ENCODE assay signal across 2 cellular contexts in genomic region chr12:68769941-68770340, GRCh38.
TF ChIP-seq lines count a peak whose summit lies in the region.

No MANE protein-coding gene starts in this region.

TF ChIP-seq in HepG2, 621 proteins besides CTCF, POLR2A, EP300 and RAD21:
- no peak for TF ChIP-seq CC2D1A (CRISPR knock-in tag; IDR thresholded peaks at IDR 0.05)
- TF ChIP-seq, protein P1, sequence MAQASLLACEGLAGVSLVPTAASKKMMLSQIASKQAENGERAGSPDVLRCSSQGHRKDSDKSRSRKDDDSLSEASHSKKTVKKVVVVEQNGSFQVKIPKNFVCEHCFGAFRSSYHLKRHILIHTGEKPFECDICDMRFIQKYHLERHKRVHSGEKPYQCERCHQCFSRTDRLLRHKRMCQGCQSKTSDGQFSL (CRISPR knock-in tag; IDR thresholded peaks at IDR 0.05), result no peak
- peak; percentile 23 for TF ChIP-seq RBM22 (optimal IDR thresholded peaks at IDR 0.05; ENCODE audit: low read length)

TF ChIP-seq in SK-N-SH treated with all-trans-retinoic acid at 6 μM for 48 hours, 23 proteins besides CTCF, POLR2A, EP300 and RAD21:
- TF ChIP-seq, protein P2, sequence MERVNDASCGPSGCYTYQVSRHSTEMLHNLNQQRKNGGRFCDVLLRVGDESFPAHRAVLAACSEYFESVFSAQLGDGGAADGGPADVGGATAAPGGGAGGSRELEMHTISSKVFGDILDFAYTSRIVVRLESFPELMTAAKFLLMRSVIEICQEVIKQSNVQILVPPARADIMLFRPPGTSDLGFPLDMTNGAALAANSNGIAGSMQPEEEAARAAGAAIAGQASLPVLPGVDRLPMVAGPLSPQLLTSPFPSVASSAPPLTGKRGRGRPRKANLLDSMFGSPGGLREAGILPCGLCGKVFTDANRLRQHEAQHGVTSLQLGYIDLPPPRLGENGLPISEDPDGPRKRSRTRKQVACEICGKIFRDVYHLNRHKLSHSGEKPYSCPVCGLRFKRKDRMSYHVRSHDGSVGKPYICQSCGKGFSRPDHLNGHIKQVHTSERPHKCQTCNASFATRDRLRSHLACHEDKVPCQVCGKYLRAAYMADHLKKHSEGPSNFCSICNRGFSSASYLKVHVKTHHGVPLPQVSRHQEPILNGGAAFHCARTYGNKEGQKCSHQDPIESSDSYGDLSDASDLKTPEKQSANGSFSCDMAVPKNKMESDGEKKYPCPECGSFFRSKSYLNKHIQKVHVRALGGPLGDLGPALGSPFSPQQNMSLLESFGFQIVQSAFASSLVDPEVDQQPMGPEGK (CRISPR knock-in tag; IDR thresholded peaks at IDR 0.05; ENCODE audit: borderline replicate concordance), result no peak
- TF ChIP-seq GLIS3 (CRISPR knock-in tag; IDR thresholded peaks at IDR 0.05), result no peak
- TF ChIP-seq ZFP3 (CRISPR knock-in tag; IDR thresholded peaks at IDR 0.05), result no peak
- TF ChIP-seq ZNF8 (CRISPR knock-in tag; IDR thresholded peaks at IDR 0.05), result no peak
- no peak for TF ChIP-seq ZNF70 (CRISPR knock-in tag; IDR thresholded peaks at IDR 0.05)
- TF ChIP-seq, protein P3, sequence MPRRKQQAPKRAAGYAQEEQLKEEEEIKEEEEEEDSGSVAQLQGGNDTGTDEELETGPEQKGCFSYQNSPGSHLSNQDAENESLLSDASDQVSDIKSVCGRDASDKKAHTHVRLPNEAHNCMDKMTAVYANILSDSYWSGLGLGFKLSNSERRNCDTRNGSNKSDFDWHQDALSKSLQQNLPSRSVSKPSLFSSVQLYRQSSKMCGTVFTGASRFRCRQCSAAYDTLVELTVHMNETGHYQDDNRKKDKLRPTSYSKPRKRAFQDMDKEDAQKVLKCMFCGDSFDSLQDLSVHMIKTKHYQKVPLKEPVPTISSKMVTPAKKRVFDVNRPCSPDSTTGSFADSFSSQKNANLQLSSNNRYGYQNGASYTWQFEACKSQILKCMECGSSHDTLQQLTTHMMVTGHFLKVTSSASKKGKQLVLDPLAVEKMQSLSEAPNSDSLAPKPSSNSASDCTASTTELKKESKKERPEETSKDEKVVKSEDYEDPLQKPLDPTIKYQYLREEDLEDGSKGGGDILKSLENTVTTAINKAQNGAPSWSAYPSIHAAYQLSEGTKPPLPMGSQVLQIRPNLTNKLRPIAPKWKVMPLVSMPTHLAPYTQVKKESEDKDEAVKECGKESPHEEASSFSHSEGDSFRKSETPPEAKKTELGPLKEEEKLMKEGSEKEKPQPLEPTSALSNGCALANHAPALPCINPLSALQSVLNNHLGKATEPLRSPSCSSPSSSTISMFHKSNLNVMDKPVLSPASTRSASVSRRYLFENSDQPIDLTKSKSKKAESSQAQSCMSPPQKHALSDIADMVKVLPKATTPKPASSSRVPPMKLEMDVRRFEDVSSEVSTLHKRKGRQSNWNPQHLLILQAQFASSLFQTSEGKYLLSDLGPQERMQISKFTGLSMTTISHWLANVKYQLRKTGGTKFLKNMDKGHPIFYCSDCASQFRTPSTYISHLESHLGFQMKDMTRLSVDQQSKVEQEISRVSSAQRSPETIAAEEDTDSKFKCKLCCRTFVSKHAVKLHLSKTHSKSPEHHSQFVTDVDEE (CRISPR knock-in tag; IDR thresholded peaks at IDR 0.05), result no peak
TF ChIP-seq in SK-N-SH treated with all-trans-retinoic acid at 6 μM for 48 hours: peak in this region for 0.
